35 cellular contexts compared by ENCODE assay signal in genomic region chr13:24688111-24688510, GRCh38. TPM values are rescaled to one million over a fixed set of nuclear protein-coding genes. Genes with fewer than 3 reads are reported as not detected.
"Had no signal": no experiment of that assay in that cellular context is flagged by ENCODE, and none has a peak within 500 bp of the region (broad histone marks: within the 10 kb centered on the region; RNA-seq: fewer than 3 reads in every experiment).

No MANE protein-coding gene starts in this region.

- H3K36me3 Mint-ChIP-seq: naive thymus-derived CD8-positive, alpha-beta T cell; natural killer cell treated with Interleukin-12 subunit alpha and Interleukin-12 subunit beta and Interleukin-15 and Interleukin-18, amount 100 ng/mL, for 72 hours; stimulated activated memory B cell treated with anti-CD40 and anti-IgM and Interleukin-4, amounts not matched to agents 10 μg/mL and 1 μg/mL and 100 μg/mL, for 72 hours had no signal

- H3K27me3 ChIP-seq: pancreas, right lobe of liver, sigmoid colon, testis, thyroid gland, tibial nerve, upper lobe of left lung, vagina had no signal

- ATAC-seq: naive thymus-derived CD8-positive, alpha-beta T cell; natural killer cell treated with Interleukin-12 subunit alpha and Interleukin-12 subunit beta and Interleukin-15 and Interleukin-18, amount 100 ng/mL, for 72 hours; pancreas; psoas muscle; right cardiac atrium; stimulated activated memory B cell treated with anti-CD40 and anti-IgM and Interleukin-4, amounts not matched to agents 10 μg/mL and 1 μg/mL and 100 μg/mL, for 72 hours; stimulated activated naive CD8-positive, alpha-beta T cell treated with anti-CD3 and anti-CD28 coated beads, Interleukin-15, amount 100 ng/mL, for 72 hours; stimulated activated naive CD8-positive, alpha-beta T cell treated with anti-CD3 and anti-CD28 coated beads, Interleukin-15, Interleukin-2, amounts not matched to agents 100 U/mL and 50 U/mL, for 24 hours had no signal

- H3K27ac ChIP-seq: neutrophil, pancreas, psoas muscle, right lobe of liver, sigmoid colon, skin epidermis, spleen, suprapubic skin, testis, thyroid gland, tibial nerve, upper lobe of left lung, vagina had no signal

- DNase-seq: naive thymus-derived CD8-positive, alpha-beta T cell; nephron progenitor cell; nucleus accumbens; pancreas; right cardiac atrium; right lobe of liver; sigmoid colon; spleen; stimulated activated CD4-positive, alpha-beta T cell treated with anti-CD3 and anti-CD28 coated beads, Interleukin-12 subunit alpha, Interleukin-12 subunit beta, amount 100 ng/mL, for 4 hours; stimulated activated CD4-positive, alpha-beta T cell treated with anti-CD3 and anti-CD28 coated beads, Interleukin-1b, Interleukin-23, amount 100 ng/mL, for 48 hours; stimulated activated CD4-positive, alpha-beta T cell treated with anti-CD3 and anti-CD28 coated beads, Interleukin-4, amount 100 ng/mL, for 1 hour; stimulated activated CD4-positive, alpha-beta T cell treated with anti-CD3 and anti-CD28 coated beads, Interleukin-4, amount 100 ng/mL, for 4 hours; stimulated activated CD8-positive, alpha-beta memory T cell treated with anti-CD3 and anti-CD28 coated beads, Interleukin-4, amount 100 ng/mL, for 48 hours; stimulated activated naive CD4-positive, alpha-beta T cell; stimulated activated naive CD8-positive, alpha-beta T cell treated with anti-CD3 and anti-CD28 coated beads, Interleukin-15, amount 100 ng/mL, for 72 hours; stimulated activated naive CD8-positive, alpha-beta T cell treated with anti-CD3 and anti-CD28 coated beads, Interleukin-15, Interleukin-2, amounts not matched to agents 100 U/mL and 50 U/mL, for 24 hours; substantia nigra; testis; thyroid gland; trophoblast cell; upper lobe of left lung had no signal

- H3K4me3 Mint-ChIP-seq: naive thymus-derived CD8-positive, alpha-beta T cell; natural killer cell treated with Interleukin-12 subunit alpha and Interleukin-12 subunit beta and Interleukin-15 and Interleukin-18, amount 100 ng/mL, for 72 hours; nephron progenitor cell; neural crest cell; stimulated activated memory B cell treated with anti-CD40 and anti-IgM and Interleukin-4, amounts not matched to agents 10 μg/mL and 1 μg/mL and 100 μg/mL, for 72 hours; stimulated activated naive CD8-positive, alpha-beta T cell treated with anti-CD3 and anti-CD28 coated beads, Interleukin-15, amount 100 ng/mL, for 72 hours had no signal

- H3K9me3 Mint-ChIP-seq: naive thymus-derived CD8-positive, alpha-beta T cell; natural killer cell treated with Interleukin-12 subunit alpha and Interleukin-12 subunit beta and Interleukin-15 and Interleukin-18, amount 100 ng/mL, for 72 hours; neural crest cell; stimulated activated memory B cell treated with anti-CD40 and anti-IgM and Interleukin-4, amounts not matched to agents 10 μg/mL and 1 μg/mL and 100 μg/mL, for 72 hours; stimulated activated naive CD8-positive, alpha-beta T cell treated with anti-CD3 and anti-CD28 coated beads, Interleukin-15, amount 100 ng/mL, for 72 hours had no signal

- H3K9me3 ChIP-seq: neutrophil, pancreas, psoas muscle, right lobe of liver, sigmoid colon, spleen, suprapubic skin, testis, thyroid gland, tibial nerve, upper lobe of left lung, vagina had no signal

- H3K36me3 ChIP-seq: neutrophil, pancreas, right lobe of liver, sigmoid colon, spleen, suprapubic skin, thyroid gland, tibial nerve, upper lobe of left lung, vagina had no signal

- H3K4me3 ChIP-seq: pancreas, psoas muscle, right lobe of liver, sigmoid colon, skin epidermis, smooth muscle cell, spleen, suprapubic skin, testis, thyroid gland, tibial nerve, upper lobe of left lung, vagina had no signal

- H3K27ac Mint-ChIP-seq: naive thymus-derived CD8-positive, alpha-beta T cell; natural killer cell treated with Interleukin-12 subunit alpha and Interleukin-12 subunit beta and Interleukin-15 and Interleukin-18, amount 100 ng/mL, for 72 hours; stimulated activated memory B cell treated with anti-CD40 and anti-IgM and Interleukin-4, amounts not matched to agents 10 μg/mL and 1 μg/mL and 100 μg/mL, for 72 hours; stimulated activated naive CD8-positive, alpha-beta T cell treated with anti-CD3 and anti-CD28 coated beads, Interleukin-15, amount 100 ng/mL, for 72 hours had no signal

- H3K4me1 ChIP-seq: pancreas, psoas muscle, sigmoid colon, vagina had no signal

RNA-seq across cellular contexts. Expression of gene ATP12A, which starts 7.9 kb away (rescaled TPM):
- total RNA-seq: naive thymus-derived CD8-positive, alpha-beta T cell; omental fat pad; osteocyte; posterior vena cava; psoas muscle; renal cortical epithelial cell; right cardiac atrium; right lobe of liver; sigmoid colon; spleen; tibial nerve; vagina had no signal
